In the genomic region with DNA sequence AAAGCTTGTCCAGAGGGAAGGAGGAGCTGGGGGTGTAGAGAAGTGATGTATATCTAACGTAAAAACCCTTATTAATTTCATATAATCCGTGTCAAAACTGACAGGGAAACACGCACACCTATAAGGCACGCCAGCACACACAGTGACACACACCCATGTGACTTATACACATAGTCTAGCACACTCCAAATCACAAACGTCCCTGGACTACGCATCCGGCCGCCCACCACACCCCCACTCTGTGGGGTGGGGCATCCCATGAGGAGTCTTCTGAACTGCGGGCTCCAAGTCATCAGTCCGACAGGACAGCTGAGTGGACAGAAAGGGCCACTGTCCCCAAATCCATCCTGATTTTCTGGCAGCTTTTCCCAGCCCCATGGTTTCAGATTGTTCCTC, we compare ENCODE assay signal across 8 cellular contexts. TPM values are rescaled to one million over a fixed set of nuclear protein-coding genes. Genes with fewer than 3 reads are reported as not detected.
DNase-seq lines count a peak whose midpoint lies in the region; ATAC-seq and TF ChIP-seq lines count a peak whose summit lies in the region.

No MANE protein-coding gene starts in this region.

- peaks cover 42 to 53% (median 49%) of the 10 kb centered on the region in 3 donors for H3K4me1 Mint-ChIP-seq in CD8-positive, alpha-beta memory T cell

- no peaks in the 10 kb centered on the region for H3K9me3 Mint-ChIP-seq in CD8-positive, alpha-beta memory T cell

- peak overlapping the region; percentile 71 for H3K4me3 ChIP-seq in CD8-positive, alpha-beta memory T cell (ENCODE audit: low read length)
- H3K4me3 ChIP-seq in iPS-15b (ENCODE audit: low read depth, low read length) = peak overlapping the region; percentile 86
- H3K4me3 ChIP-seq in skeletal muscle tissue (ENCODE audit: low read length in 3 of 3) = peak overlapping the region; percentile 73 to 88 (median 83)

- peak; percentile 25 to 77 (median 38) for DNase-seq in CD8-positive, alpha-beta memory T cell
- no peak for DNase-seq in NCI-H1105 (lab: John Stamatoyannopoulos, UW)
- DNase-seq in middle frontal gyrus (ENCODE audit: extremely low spot score, low spot score) = no peak

- peak overlapping the region; percentile 82 to 95 (median 88) for H3K4me3 Mint-ChIP-seq in CD8-positive, alpha-beta memory T cell

- H3K36me3 Mint-ChIP-seq in CD8-positive, alpha-beta memory T cell = peaks cover 0 to 12% (median 0%) of the 10 kb centered on the region in 3 donors

- peak; percentile 30 for ATAC-seq in HG02678 (IDR thresholded peaks at IDR 0.05; ENCODE audit: unreplicated experiment)
- ATAC-seq in SK-N-SH treated with all-trans-retinoic acid at 6 μM for 48 hours = peak; percentile 59

- CTCF ChIA-PET in CD8-positive, alpha-beta memory T cell (lab: Charles Lee) = interaction anchor here (0.6 to 2.7 kb wide), 3 partner anchors 86 to 148 kb away, joined by 3 to 12 read pairs (median 3); no protein-coding TSS in a partner anchor

- H3K9me3 ChIP-seq in CD8-positive, alpha-beta memory T cell (ENCODE audit: low read length) = no peaks in the 10 kb centered on the region
- H3K9me3 ChIP-seq in iPS-15b (ENCODE audit: control insufficient read depth, insufficient read depth, low read length) (no peaks in the 10 kb centered on the region), skeletal muscle tissue (ENCODE audit: control insufficient read depth in 3 of 3, low read length in 3 of 3) (no peaks in the 10 kb centered on the region)

- peak overlapping the region; percentile 88 to 98 (median 92) for H3K27ac Mint-ChIP-seq in CD8-positive, alpha-beta memory T cell

- POLR2A ChIA-PET in CD8-positive, alpha-beta memory T cell (lab: Charles Lee) = interaction anchor here (0.6 to 1.8 kb wide), 2 partner anchors 22 to 57 kb away, joined by 3 to 4 read pairs; a partner anchor contains a TSS

- H3K4me1 ChIP-seq in CD8-positive, alpha-beta memory T cell (ENCODE audit: insufficient read depth, low read length) = peaks cover 13% of the 10 kb centered on the region
- H3K4me1 ChIP-seq in iPS-15b (ENCODE audit: control insufficient read depth, insufficient read depth, low read length) (peaks cover 39% of the 10 kb centered on the region), skeletal muscle tissue (ENCODE audit: control insufficient read depth in 3 of 3, insufficient read depth in 3 of 3, low read length in 3 of 3) (peaks cover 57 to 70% (median 68%) of the 10 kb centered on the region in 3 donors)

- no peaks in the 10 kb centered on the region for H3K36me3 ChIP-seq in CD8-positive, alpha-beta memory T cell (ENCODE audit: insufficient read depth, low read length)
- no peaks in the 10 kb centered on the region for H3K36me3 ChIP-seq in iPS-15b (ENCODE audit: control insufficient read depth, insufficient read depth, low read length)
- peaks cover 17 to 26% (median 21%) of the 10 kb centered on the region in 3 donors for H3K36me3 ChIP-seq in skeletal muscle tissue (ENCODE audit: control insufficient read depth in 3 of 3, insufficient read depth in 3 of 3, low read length in 3 of 3)

- H3K27me3 Mint-ChIP-seq in CD8-positive, alpha-beta memory T cell = no peaks in the 10 kb centered on the region

- H3K9ac ChIP-seq in iPS-15b (ENCODE audit: low read depth, low read length) (peak overlapping the region; percentile 80), skeletal muscle tissue (ENCODE audit: low read depth in 1 of 3, low read length in 3 of 3) (peak overlapping the region; percentile 85 to 92 (median 91))

- H3K27me3 ChIP-seq in CD8-positive, alpha-beta memory T cell (ENCODE audit: insufficient read depth, low read length, poor library complexity, severe bottlenecking) = no peaks in the 10 kb centered on the region
- H3K27me3 ChIP-seq in iPS-15b (ENCODE audit: control insufficient read depth, insufficient read depth, low read length) (no peaks in the 10 kb centered on the region), skeletal muscle tissue (ENCODE audit: control insufficient read depth in 3 of 3, insufficient read depth in 3 of 3, low read length in 3 of 3) (no peaks in the 10 kb centered on the region)

- H3K27ac ChIP-seq in CD8-positive, alpha-beta memory T cell (ENCODE audit: low read depth, low read length) = peak overlapping the region; percentile 69
- H3K27ac ChIP-seq in angular gyrus (ENCODE audit: low read depth, low read length) (peak overlapping the region; percentile 91), skeletal muscle tissue (ENCODE audit: low read depth, low read length) (peak overlapping the region; percentile 88)

TF ChIP-seq in SK-N-SH treated with all-trans-retinoic acid at 6 μM for 48 hours, 23 proteins besides CTCF, POLR2A, EP300 and RAD21:
- TF ChIP-seq, protein P1, sequence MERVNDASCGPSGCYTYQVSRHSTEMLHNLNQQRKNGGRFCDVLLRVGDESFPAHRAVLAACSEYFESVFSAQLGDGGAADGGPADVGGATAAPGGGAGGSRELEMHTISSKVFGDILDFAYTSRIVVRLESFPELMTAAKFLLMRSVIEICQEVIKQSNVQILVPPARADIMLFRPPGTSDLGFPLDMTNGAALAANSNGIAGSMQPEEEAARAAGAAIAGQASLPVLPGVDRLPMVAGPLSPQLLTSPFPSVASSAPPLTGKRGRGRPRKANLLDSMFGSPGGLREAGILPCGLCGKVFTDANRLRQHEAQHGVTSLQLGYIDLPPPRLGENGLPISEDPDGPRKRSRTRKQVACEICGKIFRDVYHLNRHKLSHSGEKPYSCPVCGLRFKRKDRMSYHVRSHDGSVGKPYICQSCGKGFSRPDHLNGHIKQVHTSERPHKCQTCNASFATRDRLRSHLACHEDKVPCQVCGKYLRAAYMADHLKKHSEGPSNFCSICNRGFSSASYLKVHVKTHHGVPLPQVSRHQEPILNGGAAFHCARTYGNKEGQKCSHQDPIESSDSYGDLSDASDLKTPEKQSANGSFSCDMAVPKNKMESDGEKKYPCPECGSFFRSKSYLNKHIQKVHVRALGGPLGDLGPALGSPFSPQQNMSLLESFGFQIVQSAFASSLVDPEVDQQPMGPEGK (CRISPR knock-in tag; IDR thresholded peaks at IDR 0.05; ENCODE audit: borderline replicate concordance) = no peak
- TF ChIP-seq ZC3H10 (CRISPR knock-in tag; IDR thresholded peaks at IDR 0.05) (no peak), GLIS3 (CRISPR knock-in tag; IDR thresholded peaks at IDR 0.05) (no peak), ZNF565 (CRISPR knock-in tag; conservative IDR thresholded peaks at IDR 0.05; ENCODE audit: low read depth) (no peak), ESRRG (CRISPR knock-in tag; IDR thresholded peaks at IDR 0.05) (no peak), CSDC2 (CRISPR knock-in tag; IDR thresholded peaks at IDR 0.05) (no peak), SNAI2 (CRISPR knock-in tag; IDR thresholded peaks at IDR 0.05) (no peak), ISL1 (CRISPR knock-in tag; IDR thresholded peaks at IDR 0.05) (no peak), ZFP30 (CRISPR knock-in tag; IDR thresholded peaks at IDR 0.05) (no peak), ZNF70 (CRISPR knock-in tag; IDR thresholded peaks at IDR 0.05) (no peak), ZFP3 (CRISPR knock-in tag; IDR thresholded peaks at IDR 0.05) (no peak), BACH2 (CRISPR knock-in tag; IDR thresholded peaks at IDR 0.05; ENCODE audit: borderline replicate concordance) (no peak), ARNTL (CRISPR knock-in tag; IDR thresholded peaks at IDR 0.05; ENCODE audit: borderline replicate concordance, low read depth) (no peak), ZNF8 (CRISPR knock-in tag; IDR thresholded peaks at IDR 0.05) (no peak), TOX (CRISPR knock-in tag; IDR thresholded peaks at IDR 0.05; ENCODE audit: borderline replicate concordance) (no peak), RARB (CRISPR knock-in tag; IDR thresholded peaks at IDR 0.05) (no peak), PPARA (CRISPR knock-in tag; IDR thresholded peaks at IDR 0.05; ENCODE audit: borderline replicate concordance) (no peak)
- TF ChIP-seq, protein P2, sequence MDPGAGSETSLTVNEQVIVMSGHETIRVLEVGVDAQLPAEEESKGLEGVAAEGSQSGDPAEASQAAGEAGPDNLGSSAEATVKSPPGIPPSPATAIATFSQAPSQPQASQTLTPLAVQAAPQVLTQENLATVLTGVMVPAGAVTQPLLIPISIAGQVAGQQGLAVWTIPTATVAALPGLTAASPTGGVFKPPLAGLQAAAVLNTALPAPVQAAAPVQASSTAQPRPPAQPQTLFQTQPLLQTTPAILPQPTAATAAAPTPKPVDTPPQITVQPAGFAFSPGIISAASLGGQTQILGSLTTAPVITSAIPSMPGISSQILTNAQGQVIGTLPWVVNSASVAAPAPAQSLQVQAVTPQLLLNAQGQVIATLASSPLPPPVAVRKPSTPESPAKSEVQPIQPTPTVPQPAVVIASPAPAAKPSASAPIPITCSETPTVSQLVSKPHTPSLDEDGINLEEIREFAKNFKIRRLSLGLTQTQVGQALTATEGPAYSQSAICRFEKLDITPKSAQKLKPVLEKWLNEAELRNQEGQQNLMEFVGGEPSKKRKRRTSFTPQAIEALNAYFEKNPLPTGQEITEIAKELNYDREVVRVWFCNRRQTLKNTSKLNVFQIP (CRISPR knock-in tag; IDR thresholded peaks at IDR 0.05; ENCODE audit: borderline replicate concordance, low read depth) = no peak
- TF ChIP-seq, protein P3, sequence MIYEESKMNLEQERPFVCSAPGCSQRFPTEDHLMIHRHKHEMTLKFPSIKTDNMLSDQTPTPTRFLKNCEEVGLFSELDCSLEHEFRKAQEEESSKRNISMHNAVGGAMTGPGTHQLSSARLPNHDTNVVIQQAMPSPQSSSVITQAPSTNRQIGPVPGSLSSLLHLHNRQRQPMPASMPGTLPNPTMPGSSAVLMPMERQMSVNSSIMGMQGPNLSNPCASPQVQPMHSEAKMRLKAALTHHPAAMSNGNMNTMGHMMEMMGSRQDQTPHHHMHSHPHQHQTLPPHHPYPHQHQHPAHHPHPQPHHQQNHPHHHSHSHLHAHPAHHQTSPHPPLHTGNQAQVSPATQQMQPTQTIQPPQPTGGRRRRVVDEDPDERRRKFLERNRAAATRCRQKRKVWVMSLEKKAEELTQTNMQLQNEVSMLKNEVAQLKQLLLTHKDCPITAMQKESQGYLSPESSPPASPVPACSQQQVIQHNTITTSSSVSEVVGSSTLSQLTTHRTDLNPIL (CRISPR knock-in tag; IDR thresholded peaks at IDR 0.05; ENCODE audit: low read depth) = no peak

RNA-seq across cellular contexts. Expression of a gene that starts 0.8 kb away (rescaled TPM):
- total RNA-seq in CD8-positive, alpha-beta memory T cell = 10 to 100 TPM; 77.4 to 81.4 TPM
- 9.1 TPM for polyA plus RNA-seq in CD8-positive, alpha-beta memory T cell
- 26.1 TPM for total RNA-seq in skeletal muscle tissue

RNA-seq across cellular contexts. Expression of a gene that starts 15.6 kb away (rescaled TPM):
- total RNA-seq in CD8-positive, alpha-beta memory T cell = not detected
- polyA plus RNA-seq in CD8-positive, alpha-beta memory T cell = not detected
- 616 TPM for total RNA-seq in skeletal muscle tissue

RNA-seq across cellular contexts. Expression of a gene that starts 54.6 kb away (rescaled TPM):
- total RNA-seq in CD8-positive, alpha-beta memory T cell = not detected
- polyA plus RNA-seq in CD8-positive, alpha-beta memory T cell = not detected
- under 0.01 TPM for total RNA-seq in skeletal muscle tissue

RNA-seq across cellular contexts. Expression of a gene that starts 56.4 kb away (rescaled TPM):
- total RNA-seq in CD8-positive, alpha-beta memory T cell = 10 to 100 TPM; 95.6 to 97.0 TPM
- polyA plus RNA-seq in CD8-positive, alpha-beta memory T cell = 54.2 TPM
- 63.2 TPM for total RNA-seq in skeletal muscle tissue

Comparison
In these comparisons a context has a peak if more than half of its experiments do, and no peak if none do; other contexts are left out.
1. DNase-seq: peak in CD8-positive, alpha-beta memory T cell (5 of 5); none in NCI-H1105 (single experiment) and middle frontal gyrus (single experiment).
2. RNA of a gene that starts 15.6 kb away (total RNA-seq): 616 TPM in skeletal muscle tissue (single experiment); not detected in CD8-positive, alpha-beta memory T cell; every median in the first group is over 100 times any median in the second.
3. Peak in every context shown above with its lines, with median percentiles within 50 percentile points of each other: H3K27ac ChIP-seq and H3K4me3 ChIP-seq.